Comparison of ENCODE assay signal across 15 cellular contexts in the genomic region with DNA sequence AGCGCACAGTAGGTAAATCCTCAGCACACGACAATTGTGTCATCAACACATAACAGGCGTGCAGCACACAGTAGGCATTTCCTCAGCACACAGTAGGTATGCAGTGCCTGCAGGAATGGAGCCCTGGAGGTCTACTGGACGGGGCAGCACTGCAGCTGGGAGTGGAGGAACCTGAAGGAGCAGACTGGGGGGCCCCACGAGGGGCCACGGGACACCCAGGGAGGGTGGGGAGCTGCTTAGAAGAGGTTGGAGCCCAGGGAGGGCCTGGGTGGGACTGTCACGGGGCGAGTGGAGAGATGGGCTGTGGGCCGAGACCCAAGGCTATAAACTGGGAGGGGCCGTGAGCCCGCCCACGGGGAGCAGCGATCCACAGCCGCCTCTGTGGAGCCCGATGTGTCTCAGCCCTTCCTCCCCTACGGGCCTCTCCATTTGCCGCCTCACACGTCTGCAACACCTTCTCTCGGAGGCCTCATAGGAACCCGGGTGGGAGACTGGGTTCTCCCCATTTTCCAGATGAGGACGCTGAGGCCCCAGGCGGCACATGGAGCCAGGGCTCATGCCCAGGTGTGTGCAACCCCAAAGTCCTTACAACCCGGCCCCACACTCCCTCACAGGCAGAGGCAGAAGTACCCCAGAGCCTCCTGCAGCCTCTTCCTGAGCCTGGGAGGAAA.
DNase-seq lines count a peak whose midpoint lies in the region; ATAC-seq, FAIRE-seq and TF ChIP-seq lines count a peak whose summit lies in the region.
"Had no signal": no experiment of that assay in that cellular context is flagged by ENCODE, and none has a peak within 500 bp of the region (broad histone marks: within the 10 kb centered on the region; RNA-seq: fewer than 3 reads in every experiment).

No MANE protein-coding gene starts in this region.

- POLR2A ChIA-PET in activated CD8-positive, alpha-beta T cell treated with anti-CD3 and anti-CD28 coated beads for 36 hours (lab: Charles Lee), result no interaction called here

- no peaks in the 10 kb centered on the region for H3K36me3 ChIP-seq in osteoblast (ENCODE audit: insufficient read depth, low read length)

- no peaks in the 10 kb centered on the region for H3K4me1 ChIP-seq in osteoblast (ENCODE audit: insufficient read depth, low read length)

- H3K4me3 ChIP-seq in osteoblast (ENCODE audit: insufficient read depth, low read length), result no peak overlapping the region
- H3K4me3 ChIP-seq: mucosa of descending colon had no signal

- H2AFZ ChIP-seq in osteoblast (ENCODE audit: low read length), result no peak overlapping the region

- no peaks in the 10 kb centered on the region for H3K9me3 Mint-ChIP-seq in activated CD8-positive, alpha-beta T cell treated with anti-CD3 and anti-CD28 coated beads for 36 hours

- no peak overlapping the region for H3K4me2 ChIP-seq in osteoblast (ENCODE audit: insufficient read depth, low read length)

- peak; percentile 61 for DNase-seq in activated effector memory CD4-positive, alpha-beta T cell treated with anti-CD3 and anti-CD28 coated beads, Interleukin-2, amount 50 U/mL, for 16 hours
- no peak for DNase-seq in activated effector memory CD4-positive, alpha-beta T cell treated with Interleukin-2 at 50 U/mL for 16 hours
- peak; percentile 74 for DNase-seq in HuH-7 (ENCODE audit: low spot score)
- peak; percentile 15 for DNase-seq in activated CD8-positive, alpha-beta T cell treated with anti-CD3 and anti-CD28 coated beads for 36 hours
- DNase-seq in osteoblast (ENCODE audit: insufficient read length, low spot score, missing footprints), result peak; percentile 89
- no peak for DNase-seq in MV-4-11 (lab: John Stamatoyannopoulos, UW)
- no peak for DNase-seq in NCI-H2029 (lab: John Stamatoyannopoulos, UW)
- no peak for DNase-seq in GM12892 (ENCODE audit: insufficient read length)
- DNase-seq: AML-193; NCI-H1092; NCI-H524; SIG-M5; stimulated activated naive CD4-positive, alpha-beta T cell treated with Interleukin-2 at 50 U/mL for 16 hours had no signal

- peak; percentile 30 for ATAC-seq in activated CD8-positive, alpha-beta T cell treated with anti-CD3 and anti-CD28 coated beads for 36 hours
- ATAC-seq: mucosa of descending colon had no signal

- no peaks in the 10 kb centered on the region for H3K79me2 ChIP-seq in osteoblast (ENCODE audit: insufficient read depth, low read length)

- no peaks in the 10 kb centered on the region for H3K27me3 ChIP-seq in osteoblast (ENCODE audit: insufficient read depth, low read length)

- CTCF ChIA-PET in activated CD8-positive, alpha-beta T cell treated with anti-CD3 and anti-CD28 coated beads for 36 hours (lab: Charles Lee), result no interaction called here

- TF ChIP-seq POLR2A in GM12892 (IDR thresholded peaks at IDR 0.05; ENCODE audit: low read depth, low read length), result no peak

- no peak overlapping the region for H3K27ac Mint-ChIP-seq in activated CD8-positive, alpha-beta T cell treated with anti-CD3 and anti-CD28 coated beads for 36 hours
- H3K27ac Mint-ChIP-seq: progenitor cell of endocrine pancreas had no signal

- H4K20me1 ChIP-seq in osteoblast (ENCODE audit: insufficient read depth, low read length), result no peaks in the 10 kb centered on the region

- no peak for TF ChIP-seq CTCF in activated CD8-positive, alpha-beta T cell treated with anti-CD3 and anti-CD28 coated beads for 36 hours (IDR thresholded peaks at IDR 0.05)
- no peak for TF ChIP-seq CTCF in osteoblast (IDR thresholded peaks at IDR 0.05; ENCODE audit: extremely low read depth, low read depth, low read length)

- no peak overlapping the region for H3K27ac ChIP-seq in osteoblast (ENCODE audit: low read depth, low read length)

- H3K36me3 Mint-ChIP-seq in activated CD8-positive, alpha-beta T cell treated with anti-CD3 and anti-CD28 coated beads for 36 hours (ENCODE audit: low read depth), result no peaks in the 10 kb centered on the region

- H3K27me3 Mint-ChIP-seq in activated CD8-positive, alpha-beta T cell treated with anti-CD3 and anti-CD28 coated beads for 36 hours, result peaks cover 3% of the 10 kb centered on the region

- H3K4me1 Mint-ChIP-seq in activated CD8-positive, alpha-beta T cell treated with anti-CD3 and anti-CD28 coated beads for 36 hours (ENCODE audit: low read depth), result no peaks in the 10 kb centered on the region

- no peak overlapping the region for H3K4me3 Mint-ChIP-seq in activated CD8-positive, alpha-beta T cell treated with anti-CD3 and anti-CD28 coated beads for 36 hours

- intact Hi-C loops in activated CD8-positive, alpha-beta T cell treated with anti-CD3 and anti-CD28 coated beads for 36 hours (cut with micrococcal nuclease), result no loop called here

- FAIRE-seq in GM12892 (lab: Jason Lieb, UNC), result no peak

- H3K9me3 ChIP-seq in osteoblast (ENCODE audit: low read depth, low read length), result no peaks in the 10 kb centered on the region
- H3K9me3 ChIP-seq: mucosa of descending colon had no signal

Comparison
In these comparisons a context has a peak if more than half of its experiments do, and no peak if none do; other contexts are left out.
1. DNase-seq: peak in activated effector memory CD4-positive, alpha-beta T cell treated with anti-CD3 and anti-CD28 coated beads, Interleukin-2, amount 50 U/mL, for 16 hours (single experiment), HuH-7 (single experiment), activated CD8-positive, alpha-beta T cell treated with anti-CD3 and anti-CD28 coated beads for 36 hours (single experiment) and osteoblast (single experiment); none in activated effector memory CD4-positive, alpha-beta T cell treated with Interleukin-2 at 50 U/mL for 16 hours (single experiment), MV-4-11 (single experiment), NCI-H2029 (single experiment) and GM12892 (single experiment).